ENCODE assay signal across 8 cellular contexts in the genomic region with DNA sequence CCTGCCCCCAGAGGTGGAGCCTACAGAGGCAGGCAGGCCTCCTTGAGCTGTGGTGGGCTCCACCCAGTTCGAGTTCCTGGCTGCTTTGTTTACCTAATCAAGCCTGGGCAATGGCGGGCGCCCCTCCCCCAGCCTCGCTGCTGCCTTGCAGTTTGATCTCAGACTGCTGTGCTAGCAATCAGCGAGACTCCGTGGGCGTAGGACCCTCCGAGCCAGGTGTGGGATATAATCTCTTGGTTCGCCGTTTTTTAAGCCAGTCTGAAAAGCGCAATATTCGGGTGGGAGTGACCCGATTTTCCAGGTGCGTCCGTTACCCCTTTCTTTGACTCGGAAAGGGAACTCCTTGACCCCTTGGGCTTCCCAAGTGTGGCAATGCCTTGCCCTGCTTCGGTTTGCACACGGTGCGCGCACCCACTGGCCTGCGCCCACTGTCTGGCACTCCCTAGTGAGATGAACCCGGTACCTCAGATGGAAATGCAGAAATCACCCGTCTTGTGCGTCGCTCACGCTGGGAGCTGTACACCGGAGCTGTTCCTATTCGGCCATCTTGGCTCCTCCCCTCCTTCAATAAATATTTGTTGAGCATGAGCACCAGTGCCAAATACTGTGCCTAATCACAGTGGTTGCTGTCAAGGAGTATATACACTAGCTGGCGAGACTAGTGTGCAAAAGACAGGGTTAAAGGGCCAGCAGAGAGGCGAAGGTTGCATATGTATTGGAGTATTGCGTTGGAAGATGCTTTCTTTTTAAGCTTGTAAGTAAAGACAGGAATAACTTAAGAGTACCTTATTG. TPM values are rescaled to one million over a fixed set of nuclear protein-coding genes. Genes with fewer than 3 reads are reported as not detected.
DNase-seq lines count a peak whose midpoint lies in the region; ATAC-seq, FAIRE-seq and TF ChIP-seq lines count a peak whose summit lies in the region.
"Not testable (repeated sequence)": the region's sequence is repeated elsewhere in the genome, so short reads cannot be mapped to it uniquely, and the experiment has no call there.

No MANE protein-coding gene starts in this region.

- not testable (repeated sequence) for H3K4me1 ChIP-seq in HUES6 (ENCODE audit: control insufficient read depth, insufficient read depth, low read length); astrocyte (ENCODE audit: insufficient read depth, low read length); iPS-18a (ENCODE audit: control insufficient read depth, low read depth, low read length)
- peaks cover 0 to 23% (median 10%) of the 10 kb centered on the region in 4 donors for H3K4me1 ChIP-seq in stomach

- peaks cover 29% of the 10 kb centered on the region for H4K20me1 ChIP-seq in astrocyte (ENCODE audit: insufficient read depth, low read length)

- not testable (repeated sequence) for TF ChIP-seq POLR2A in stomach (IDR thresholded peaks at IDR 0.05)

- peaks cover 23% of the 10 kb centered on the region for H3K36me3 ChIP-seq in HUES6 (ENCODE audit: control insufficient read depth, insufficient read depth, low read length)
- H3K36me3 ChIP-seq in astrocyte (ENCODE audit: insufficient read depth, low read length): peaks cover 19% of the 10 kb centered on the region
- peaks cover 12% of the 10 kb centered on the region for H3K36me3 ChIP-seq in iPS-18a (ENCODE audit: control insufficient read depth, low read depth, low read length)
- H3K36me3 ChIP-seq in stomach: peaks cover 0 to 38% (median 35%) of the 10 kb centered on the region in 4 donors

- H3K27ac Mint-ChIP-seq in T-cell: peak overlapping the region; percentile 25 to 34
- H3K27ac Mint-ChIP-seq in astrocyte (ENCODE audit: unreplicated experiment): peak overlapping the region; percentile 55
- peak overlapping the region; percentile 48 for H3K27ac Mint-ChIP-seq in endothelial cell (ENCODE audit: unreplicated experiment)
- peak overlapping the region in 1 of 3 experiments; percentile 61 for H3K27ac Mint-ChIP-seq in nephron

- POLR2A ChIA-PET in T-cell (lab: Charles Lee): interaction anchor here (0.7 to 1.2 kb wide), 4 partner anchors 18 to 119 kb away, joined by 3 to 7 read pairs (median 4); no protein-coding TSS in a partner anchor

- intact Hi-C loops in stomach (cut with DNase I; ENCODE audit: low total_unique reads): not testable (repeated sequence)

- not testable (repeated sequence) for H3K9me3 ChIP-seq in HUES6 (ENCODE audit: control insufficient read depth, insufficient read depth, low read depth, low read length); astrocyte (ENCODE audit: insufficient read depth, low read depth, low read length); iPS-18a (ENCODE audit: control insufficient read depth, low read depth, low read length); stomach

- H3K27ac ChIP-seq in HUES6 (ENCODE audit: low read depth, low read length) (peak overlapping the region; percentile 80), iPS-18a (ENCODE audit: low read length) (peak overlapping the region; percentile 69), stomach (peak overlapping the region in 2 of 5 donors; percentile 24 to 67)
- H3K27ac ChIP-seq in astrocyte (ENCODE audit: low read depth, low read length): not testable (repeated sequence)

- not testable (repeated sequence) for TF ChIP-seq EP300 in stomach (IDR thresholded peaks at IDR 0.05)

- H3K79me2 ChIP-seq in astrocyte (ENCODE audit: insufficient read depth, low read length): peaks cover 32% of the 10 kb centered on the region

- not testable (repeated sequence) for H3K27me3 ChIP-seq in HUES6 (ENCODE audit: control insufficient read depth, insufficient read depth, low read length); astrocyte (ENCODE audit: insufficient read depth, low read length); iPS-18a (ENCODE audit: control insufficient read depth, insufficient read depth, low read length); stomach

- CTCF ChIA-PET in T-cell (lab: Charles Lee): interaction anchor here (0.5 to 1.5 kb wide), 6 partner anchors 8 to 125 kb away, joined by 3 to 5 read pairs (median 4); no protein-coding TSS in a partner anchor

- H3K36me3 Mint-ChIP-seq in T-cell (peaks cover 44% of the 10 kb centered on the region), astrocyte (ENCODE audit: low read depth, unreplicated experiment) (peaks cover 15% of the 10 kb centered on the region), endothelial cell (ENCODE audit: low read depth, unreplicated experiment) (peaks cover 31% of the 10 kb centered on the region), nephron (ENCODE audit: low read depth) (peaks cover 58% of the 10 kb centered on the region)

- peak; percentile 80 for DNase-seq in DMS53 (lab: John Stamatoyannopoulos, UW)
- DNase-seq in T-cell: peak in 12 of 34 experiments; percentile 13 to 66 (median 28)
- not testable (repeated sequence) for DNase-seq in astrocyte (ENCODE audit: low read depth); endothelial cell (ENCODE audit: low spot score)
- DNase-seq in stomach: peak; percentile 62

- FAIRE-seq in astrocyte (lab: Jason Lieb, UNC): not testable (repeated sequence)

- H3K4me3 Mint-ChIP-seq in T-cell: peak overlapping the region in 2 of 3 donors; percentile 49 to 50
- not testable (repeated sequence) for H3K4me3 Mint-ChIP-seq in astrocyte (ENCODE audit: unreplicated experiment)
- peak overlapping the region; percentile 31 for H3K4me3 Mint-ChIP-seq in endothelial cell (ENCODE audit: unreplicated experiment)
- H3K4me3 Mint-ChIP-seq in nephron: peak overlapping the region; percentile 28 to 55 (median 29)

- H3K4me3 ChIP-seq in HUES6 (ENCODE audit: low read depth, low read length) (peak overlapping the region; percentile 72), iPS-18a (ENCODE audit: low read length) (peak overlapping the region; percentile 56), stomach (peak overlapping the region in 2 of 4 donors; percentile 2 to 31)
- not testable (repeated sequence) for H3K4me3 ChIP-seq in astrocyte (ENCODE audit: insufficient read depth, low read depth, low read length)

- WGBS in stomach, 5 donors: 64 to 74% (median 69%) methylated on average over 28 to 31 of the region's 31 CpGs

- H3K27me3 Mint-ChIP-seq in T-cell; astrocyte (ENCODE audit: low read depth, unreplicated experiment); endothelial cell (ENCODE audit: unreplicated experiment); nephron (ENCODE audit: low read depth): not testable (repeated sequence)

- peak overlapping the region; percentile 63 for H3K9ac ChIP-seq in HUES6 (ENCODE audit: low read length)
- H3K9ac ChIP-seq in astrocyte (ENCODE audit: low read length): not testable (repeated sequence)
- H3K9ac ChIP-seq in iPS-18a (ENCODE audit: low read length): peak overlapping the region; percentile 68

- TF ChIP-seq CTCF in astrocyte (IDR thresholded peaks at IDR 0.05; ENCODE audit: insufficient read depth, low read depth, low read length); endothelial cell (IDR thresholded peaks at IDR 0.05; ENCODE audit: unreplicated experiment); nephron (IDR thresholded peaks at IDR 0.05; ENCODE audit: unreplicated experiment in 3 of 3); stomach (IDR thresholded peaks at IDR 0.05): not testable (repeated sequence)

- H3K4me1 Mint-ChIP-seq in T-cell (peaks cover 27 to 39% (median 29%) of the 10 kb centered on the region in 3 donors), astrocyte (ENCODE audit: low read depth, unreplicated experiment) (peaks cover 16% of the 10 kb centered on the region), endothelial cell (ENCODE audit: unreplicated experiment) (peaks cover 11% of the 10 kb centered on the region)
- not testable (repeated sequence) for H3K4me1 Mint-ChIP-seq in nephron

- not testable (repeated sequence) for H2AFZ ChIP-seq in astrocyte (ENCODE audit: low read depth, low read length)

- ATAC-seq in T-cell (replicated peaks in 1 of 4): not testable (repeated sequence)

- H3K9me3 Mint-ChIP-seq in T-cell; astrocyte (ENCODE audit: unreplicated experiment); endothelial cell (ENCODE audit: unreplicated experiment); nephron: not testable (repeated sequence)

- not testable (repeated sequence) for H3K4me2 ChIP-seq in astrocyte (ENCODE audit: low read length)

RNA-seq across cellular contexts. Expression of gene BIRC2, which starts 27.8 kb away (rescaled TPM):
- total RNA-seq in T-cell: 100 to 1,000 TPM in 1 of 5 donors, 10 to 100 TPM in 4; 53.3 to 100 (median 60.8) TPM
- total RNA-seq in astrocyte: 69.9 and 72.0 TPM in 2 replicates
- 53.1 TPM for total RNA-seq in endothelial cell (ENCODE audit: unreplicated experiment)
- 100 to 1,000 TPM in 2 of 5 donors, 10 to 100 TPM in 3; 33.6 to 301 (median 55.4) TPM for total RNA-seq in stomach
- 10 to 100 TPM; 17.3 to 24.6 (median 20.0) TPM for polyA plus RNA-seq in stomach

RNA-seq across cellular contexts. Expression of gene BIRC3, which starts 57.5 kb away (rescaled TPM):
- total RNA-seq in T-cell (100 to 1,000 TPM in 2 of 5 donors, 10 to 100 TPM in 3; 82.6 to 114 (median 96.0) TPM), astrocyte (2.2 and 2.6 TPM in 2 replicates), endothelial cell (ENCODE audit: unreplicated experiment) (0.08 TPM), stomach (100 to 1,000 TPM in 1 of 5 donors, 10 to 100 TPM in 3, under 1 TPM in 1; 0.58 to 137 (median 33.4) TPM)
- polyA plus RNA-seq in stomach: 10 to 100 TPM; 43.3 to 78.1 (median 46.4) TPM
